Comparison of ENCODE assay signal across 2 cellular contexts in the genomic region with DNA sequence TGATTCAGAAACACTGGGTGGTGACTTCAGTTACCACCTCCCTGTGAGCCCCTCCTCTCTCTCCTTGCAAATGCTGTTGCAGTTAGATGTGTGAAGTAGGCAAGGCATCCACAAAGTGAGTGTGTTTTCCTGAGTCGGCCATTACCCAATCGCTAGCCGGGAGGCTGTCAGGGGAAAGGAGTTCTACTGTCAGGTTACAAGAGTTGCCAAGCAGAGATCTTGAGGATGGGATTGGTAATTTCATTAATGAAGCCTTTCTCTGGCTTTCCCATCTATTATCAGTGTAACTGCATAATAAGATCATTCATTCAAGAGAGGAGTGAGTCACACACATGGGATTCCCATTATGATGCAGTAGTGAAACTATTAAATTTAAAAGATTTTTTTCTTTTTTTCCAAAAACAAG.
TF ChIP-seq lines count a peak whose summit lies in the region.

No MANE protein-coding gene starts in this region.

TF ChIP-seq in IMR-90, 13 proteins besides CTCF, POLR2A, EP300 and RAD21 (continued from another document):
- TF ChIP-seq MAZ (IDR thresholded peaks at IDR 0.05; ENCODE audit: borderline replicate concordance, low read depth, low read length) (no peak), RCOR1 (IDR thresholded peaks at IDR 0.05; ENCODE audit: insufficient replicate concordance, low read length) (no peak), CEBPB (IDR thresholded peaks at IDR 0.05; ENCODE audit: low read depth, low read length) (peak; percentile 10; the same call in 1 of the 2 replicates)

TF ChIP-seq in HEK293T, 16 proteins besides CTCF, POLR2A, EP300 and RAD21 (continued from another document):
- TF ChIP-seq ARNT (IDR thresholded peaks at IDR 0.05) (no peak), FOXM1 (IDR thresholded peaks at IDR 0.05; ENCODE audit: borderline replicate concordance) (no peak), L3MBTL2 (conservative IDR thresholded peaks at IDR 0.05) (no peak), ELF4 (IDR thresholded peaks at IDR 0.05) (no peak), FOXK2 (IDR thresholded peaks at IDR 0.05) (no peak), LEF1 (IDR thresholded peaks at IDR 0.05; ENCODE audit: borderline replicate concordance) (no peak)
